Comparison of ENCODE assay signal across 17 cellular contexts in genomic region chr17:57512258-57512657, GRCh38.
A peak's percentile ranks its signal among the peaks of the same experiment; 100 is the strongest.
DNase-seq lines count a peak whose midpoint lies in the region; ATAC-seq and TF ChIP-seq lines count a peak whose summit lies in the region.
"Had no signal": no experiment of that assay in that cellular context is flagged by ENCODE, and none has a peak within 500 bp of the region (broad histone marks: within the 10 kb centered on the region; RNA-seq: fewer than 3 reads in every experiment).

No MANE protein-coding gene starts in this region.

- H3K4me1 ChIP-seq in gastrocnemius medialis (peaks cover under 1 to 3% of the 10 kb centered on the region in 2 donors), uterus (no peaks in the 10 kb centered on the region)

- H3K27ac ChIP-seq in gastrocnemius medialis (no peak overlapping the region), uterus (no peak overlapping the region)

- in situ Hi-C loops in gastrocnemius medialis (cut with MboI; ENCODE audit: low sequenced_read_pairs in 4 of 4), result no loop called here

- peaks cover 0 to 4% of the 10 kb centered on the region in 2 donors for H3K36me3 Mint-ChIP-seq in activated T-cell treated with anti-CD3 and anti-CD28 coated beads, Interleukin-2, amount 50 U/mL, for 72 hours (ENCODE audit: insufficient read depth in 2 of 2)
- H3K36me3 Mint-ChIP-seq in activated T-cell treated with anti-CD3 and anti-CD28 coated beads, Interleukin-2, amount 50 U/mL, for 4 hours (ENCODE audit: insufficient read depth), result peaks cover 8% of the 10 kb centered on the region
- H3K36me3 Mint-ChIP-seq in glutamatergic neuron (ENCODE audit: unreplicated experiment) (no peaks in the 10 kb centered on the region), T-cell (peaks cover 20% of the 10 kb centered on the region)
- no peaks in the 10 kb centered on the region for H3K36me3 Mint-ChIP-seq in stimulated activated effector memory CD8-positive, alpha-beta T cell treated with anti-CD3 and anti-CD28 coated beads, Interleukin-12 subunit alpha, Interleukin-12 subunit beta, amount 100 ng/mL, for 72 hours

- H3K36me3 ChIP-seq in gastrocnemius medialis, result no peaks in the 10 kb centered on the region
- H3K36me3 ChIP-seq in uterus, result no peaks in the 10 kb centered on the region

- no peak for ATAC-seq in activated T-cell treated with anti-CD3 and anti-CD28 coated beads, Interleukin-2, amount 50 U/mL, for 72 hours (replicated peaks in 1 of 2)
- ATAC-seq in activated T-cell treated with anti-CD3 and anti-CD28 coated beads, Interleukin-2, amount 50 U/mL, for 4 hours, result no peak
- ATAC-seq in stimulated activated effector memory CD8-positive, alpha-beta T cell treated with anti-CD3 and anti-CD28 coated beads, Interleukin-12 subunit alpha, Interleukin-12 subunit beta, amount 100 ng/mL, for 72 hours, result no peak
- no peak for ATAC-seq in gastrocnemius medialis
- ATAC-seq in T-cell (replicated peaks in 1 of 4), result no peak
- ATAC-seq: Panc1 had no signal

- no peaks in the 10 kb centered on the region for H3K9me3 Mint-ChIP-seq in activated T-cell treated with anti-CD3 and anti-CD28 coated beads, Interleukin-2, amount 50 U/mL, for 72 hours
- H3K9me3 Mint-ChIP-seq in activated T-cell treated with anti-CD3 and anti-CD28 coated beads, Interleukin-2, amount 50 U/mL, for 4 hours, result no peaks in the 10 kb centered on the region
- H3K9me3 Mint-ChIP-seq in glutamatergic neuron (ENCODE audit: unreplicated experiment) (peaks cover 16% of the 10 kb centered on the region), T-cell (no peaks in the 10 kb centered on the region)
- H3K9me3 Mint-ChIP-seq in stimulated activated effector memory CD8-positive, alpha-beta T cell treated with anti-CD3 and anti-CD28 coated beads, Interleukin-12 subunit alpha, Interleukin-12 subunit beta, amount 100 ng/mL, for 72 hours, result no peaks in the 10 kb centered on the region

- H3K9me3 ChIP-seq in gastrocnemius medialis (no peaks in the 10 kb centered on the region), uterus (no peaks in the 10 kb centered on the region)

- no peak for TF ChIP-seq POLR2A in gastrocnemius medialis (IDR thresholded peaks at IDR 0.05)
- no peak for TF ChIP-seq POLR2A in uterus (IDR thresholded peaks at IDR 0.05)

- CTCF ChIA-PET in T-cell (lab: Charles Lee), result interaction anchor here (0.5 to 0.6 kb wide), 2 partner anchors 72 to 271 kb away, joined by 3 to 6 read pairs; no protein-coding TSS in a partner anchor

- H3K4me3 ChIP-seq in gastrocnemius medialis (no peak overlapping the region), uterus (no peak overlapping the region)

- peak overlapping the region; percentile 58 for H3K27ac Mint-ChIP-seq in activated T-cell treated with anti-CD3 and anti-CD28 coated beads, Interleukin-2, amount 50 U/mL, for 72 hours
- H3K27ac Mint-ChIP-seq in glutamatergic neuron (ENCODE audit: unreplicated experiment) (peak overlapping the region; percentile 65), T-cell (no peak overlapping the region)
- peak overlapping the region; percentile 36 for H3K27ac Mint-ChIP-seq in stimulated activated effector memory CD8-positive, alpha-beta T cell treated with anti-CD3 and anti-CD28 coated beads, Interleukin-12 subunit alpha, Interleukin-12 subunit beta, amount 100 ng/mL, for 72 hours

- H3K4me3 Mint-ChIP-seq in activated T-cell treated with anti-CD3 and anti-CD28 coated beads, Interleukin-2, amount 50 U/mL, for 72 hours, result no peak overlapping the region
- H3K4me3 Mint-ChIP-seq in activated T-cell treated with anti-CD3 and anti-CD28 coated beads, Interleukin-2, amount 50 U/mL, for 4 hours, result no peak overlapping the region
- H3K4me3 Mint-ChIP-seq in glutamatergic neuron (ENCODE audit: unreplicated experiment) (no peak overlapping the region), T-cell (no peak overlapping the region)
- H3K4me3 Mint-ChIP-seq in stimulated activated effector memory CD8-positive, alpha-beta T cell treated with anti-CD3 and anti-CD28 coated beads, Interleukin-12 subunit alpha, Interleukin-12 subunit beta, amount 100 ng/mL, for 72 hours, result no peak overlapping the region

- no peaks in the 10 kb centered on the region for H3K27me3 Mint-ChIP-seq in activated T-cell treated with anti-CD3 and anti-CD28 coated beads, Interleukin-2, amount 50 U/mL, for 72 hours (ENCODE audit: low read depth)
- H3K27me3 Mint-ChIP-seq in activated T-cell treated with anti-CD3 and anti-CD28 coated beads, Interleukin-2, amount 50 U/mL, for 4 hours (ENCODE audit: low read depth), result no peaks in the 10 kb centered on the region
- H3K27me3 Mint-ChIP-seq in glutamatergic neuron (ENCODE audit: unreplicated experiment), result peaks cover 4% of the 10 kb centered on the region
- H3K27me3 Mint-ChIP-seq in T-cell, result no peaks in the 10 kb centered on the region

- intact Hi-C loops in gastrocnemius medialis (cut with DNase I; ENCODE audit: low total_unique reads) (no loop called here), uterus (cut with DNase I; ENCODE audit: low total_unique reads) (no loop called here)

- H3K27me3 ChIP-seq in gastrocnemius medialis (no peaks in the 10 kb centered on the region), uterus (no peaks in the 10 kb centered on the region)

- no peak for TF ChIP-seq CTCF in glutamatergic neuron (IDR thresholded peaks at IDR 0.05; ENCODE audit: partially characterized antibody, unreplicated experiment)
- TF ChIP-seq CTCF in gastrocnemius medialis (IDR thresholded peaks at IDR 0.05 in 4 of 5, conservative IDR thresholded peaks at IDR 0.05 in 1 of 5), result no peak
- TF ChIP-seq CTCF in uterus (IDR thresholded peaks at IDR 0.05), result no peak

- no peak for DNase-seq in activated T-cell treated with anti-CD3 and anti-CD28 coated beads, Interleukin-2, amount 50 U/mL, for 72 hours
- no peak for DNase-seq in activated T-cell treated with anti-CD3 and anti-CD28 coated beads, Interleukin-2, amount 50 U/mL, for 4 hours
- DNase-seq in NCI-H524 treated with DMSO at 0.1 percent for 48 hours (lab: John Stamatoyannopoulos, UW) (peak; percentile 86), glutamatergic neuron (no peak), gastrocnemius medialis (no peak), uterus (no peak), T-cell (no peak)
- no peak for DNase-seq in stimulated activated effector memory CD8-positive, alpha-beta T cell treated with anti-CD3 and anti-CD28 coated beads, Interleukin-12 subunit alpha, Interleukin-12 subunit beta, amount 100 ng/mL, for 72 hours (ENCODE audit: low spot score in 2 of 2)
- DNase-seq: 8988T, C1 segment of cervical spinal cord, EL, IMR-90, NCI-H1105, NCI-H1694, NCI-H2107, NCI-H774 had no signal

- H3K4me1 Mint-ChIP-seq in activated T-cell treated with anti-CD3 and anti-CD28 coated beads, Interleukin-2, amount 50 U/mL, for 72 hours (ENCODE audit: low read depth), result peaks cover 30% of the 10 kb centered on the region
- H3K4me1 Mint-ChIP-seq in activated T-cell treated with anti-CD3 and anti-CD28 coated beads, Interleukin-2, amount 50 U/mL, for 4 hours (ENCODE audit: low read depth), result peaks cover 34% of the 10 kb centered on the region
- H3K4me1 Mint-ChIP-seq in glutamatergic neuron (ENCODE audit: low read depth, unreplicated experiment) (peaks cover 68% of the 10 kb centered on the region), T-cell (peaks cover 19 to 46% (median 21%) of the 10 kb centered on the region in 3 donors)
- H3K4me1 Mint-ChIP-seq in stimulated activated effector memory CD8-positive, alpha-beta T cell treated with anti-CD3 and anti-CD28 coated beads, Interleukin-12 subunit alpha, Interleukin-12 subunit beta, amount 100 ng/mL, for 72 hours, result peaks cover 24% of the 10 kb centered on the region

- POLR2A ChIA-PET in T-cell (lab: Charles Lee), result interaction anchor here in 1 of 2 donors (0.6 kb wide), 1 partner anchor 27 kb away, joined by 3 read pairs; no protein-coding TSS in a partner anchor

Comparison
In these comparisons a context has a peak if more than half of its experiments do, and no peak if none do; other contexts are left out.
1. H3K27ac Mint-ChIP-seq: peak in activated T-cell treated with anti-CD3 and anti-CD28 coated beads, Interleukin-2, amount 50 U/mL, for 72 hours (single experiment), glutamatergic neuron (single experiment) and stimulated activated effector memory CD8-positive, alpha-beta T cell treated with anti-CD3 and anti-CD28 coated beads, Interleukin-12 subunit alpha, Interleukin-12 subunit beta, amount 100 ng/mL, for 72 hours (single experiment); none in T-cell (0 of 2).